Comparison of ENCODE assay signal across 1 cellular context in the genomic region with DNA sequence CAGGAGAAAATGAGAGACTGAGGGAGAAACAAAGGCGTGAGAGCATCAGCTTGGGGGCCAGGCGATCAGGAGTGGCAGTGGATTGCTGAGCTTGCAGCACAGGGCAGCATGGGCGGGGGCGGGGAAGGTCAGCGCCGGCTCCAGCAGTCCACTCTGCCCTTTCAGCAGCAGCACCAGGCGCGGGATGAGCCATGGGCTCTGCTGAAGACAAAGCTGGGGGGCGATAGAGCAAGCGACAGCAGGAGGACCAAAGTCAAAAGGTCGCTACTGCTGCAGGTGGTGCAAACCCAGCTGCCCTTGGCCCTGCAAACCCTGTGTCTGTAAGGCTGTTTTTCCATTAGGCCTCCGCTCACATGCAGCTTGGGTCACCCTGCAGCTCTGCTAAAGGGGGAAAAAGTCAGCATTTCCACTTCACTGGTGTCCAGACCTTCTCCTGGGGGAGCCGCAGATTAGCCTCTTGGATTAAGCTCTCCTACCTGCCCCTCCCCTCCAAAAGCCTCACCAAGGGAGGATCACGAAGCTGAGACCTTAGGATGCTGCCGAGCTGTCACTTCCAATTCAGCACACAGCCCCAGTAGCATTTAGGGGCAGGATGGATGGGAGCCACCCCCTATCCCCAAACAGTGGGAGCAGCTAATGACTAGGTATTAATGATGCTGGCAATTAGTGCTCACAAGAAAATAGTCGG.
TF ChIP-seq lines count a peak whose summit lies in the region.

No MANE protein-coding gene starts in this region.

TF ChIP-seq in HepG2, 621 proteins besides CTCF, POLR2A, EP300 and RAD21 (continued from another document and continues in another):
- TF ChIP-seq USF2 (IDR thresholded peaks at IDR 0.05; ENCODE audit: low read depth, low read length) (no peak), USF2 (CRISPR knock-in tag; IDR thresholded peaks at IDR 0.05; ENCODE audit: borderline replicate concordance) (no peak), HOXA9 (CRISPR knock-in tag; IDR thresholded peaks at IDR 0.05; ENCODE audit: borderline replicate concordance) (no peak), NFIB (CRISPR knock-in tag; IDR thresholded peaks at IDR 0.05; ENCODE audit: borderline replicate concordance) (no peak), ZBTB26 (CRISPR knock-in tag; IDR thresholded peaks at IDR 0.05; ENCODE audit: borderline replicate concordance) (no peak), SAFB2 (CRISPR knock-in tag; IDR thresholded peaks at IDR 0.05; ENCODE audit: borderline replicate concordance, low read depth) (no peak), HNRNPK (IDR thresholded peaks at IDR 0.05; ENCODE audit: low read depth, low read length, poor library complexity, severe bottlenecking) (no peak), BCL6 (CRISPR knock-in tag; IDR thresholded peaks at IDR 0.05) (no peak), ZNF563 (CRISPR knock-in tag; IDR thresholded peaks at IDR 0.05) (no peak), ZNF629 (CRISPR knock-in tag; conservative IDR thresholded peaks at IDR 0.05) (no peak), ZNF354B (CRISPR knock-in tag; IDR thresholded peaks at IDR 0.05) (no peak), XRCC5 (optimal IDR thresholded peaks at IDR 0.05; ENCODE audit: low read length) (no peak), ZNF335 (CRISPR knock-in tag; IDR thresholded peaks at IDR 0.05) (no peak), SP4 (CRISPR knock-in tag; IDR thresholded peaks at IDR 0.05) (no peak), ZBTB49 (CRISPR knock-in tag; IDR thresholded peaks at IDR 0.05; ENCODE audit: borderline replicate concordance) (no peak), ZNF776 (CRISPR knock-in tag; IDR thresholded peaks at IDR 0.05) (no peak), ZNF292 (CRISPR knock-in tag; IDR thresholded peaks at IDR 0.05; ENCODE audit: borderline replicate concordance, low read depth) (peak; percentile 76; the same call in 1 of the 2 replicates), ZNF256 (CRISPR knock-in tag; conservative IDR thresholded peaks at IDR 0.05) (no peak), RFX1 (IDR thresholded peaks at IDR 0.05) (no peak), PLRG1 (conservative IDR thresholded peaks at IDR 0.05) (no peak), ZSCAN22 (CRISPR knock-in tag; IDR thresholded peaks at IDR 0.05) (no peak), SALL2 (CRISPR knock-in tag; IDR thresholded peaks at IDR 0.05) (no peak), HNF4G (IDR thresholded peaks at IDR 0.05; ENCODE audit: borderline replicate concordance, low read depth, low read length) (peak; percentile 29; the same call in 1 of the 2 replicates), HNF4G (CRISPR knock-in tag; IDR thresholded peaks at IDR 0.05; ENCODE audit: borderline replicate concordance, low read depth) (no peak), ESRRA (CRISPR knock-in tag; IDR thresholded peaks at IDR 0.05; ENCODE audit: low read depth) (peak; percentile 22; the same call in 1 of the 2 replicates), ZSCAN29 (CRISPR knock-in tag; conservative IDR thresholded peaks at IDR 0.05) (no peak), ARID4A (CRISPR knock-in tag; IDR thresholded peaks at IDR 0.05; ENCODE audit: borderline replicate concordance) (no peak), ZFX (CRISPR knock-in tag; IDR thresholded peaks at IDR 0.05; ENCODE audit: low read depth) (peak; percentile 23; the same call in 1 of the 2 replicates), HINFP (CRISPR knock-in tag; IDR thresholded peaks at IDR 0.05; ENCODE audit: low read depth) (no peak), LRRFIP1 (CRISPR knock-in tag; conservative IDR thresholded peaks at IDR 0.05) (no peak), TCF7 (IDR thresholded peaks at IDR 0.05; ENCODE audit: low read depth) (no peak)
- TF ChIP-seq, protein P1, sequence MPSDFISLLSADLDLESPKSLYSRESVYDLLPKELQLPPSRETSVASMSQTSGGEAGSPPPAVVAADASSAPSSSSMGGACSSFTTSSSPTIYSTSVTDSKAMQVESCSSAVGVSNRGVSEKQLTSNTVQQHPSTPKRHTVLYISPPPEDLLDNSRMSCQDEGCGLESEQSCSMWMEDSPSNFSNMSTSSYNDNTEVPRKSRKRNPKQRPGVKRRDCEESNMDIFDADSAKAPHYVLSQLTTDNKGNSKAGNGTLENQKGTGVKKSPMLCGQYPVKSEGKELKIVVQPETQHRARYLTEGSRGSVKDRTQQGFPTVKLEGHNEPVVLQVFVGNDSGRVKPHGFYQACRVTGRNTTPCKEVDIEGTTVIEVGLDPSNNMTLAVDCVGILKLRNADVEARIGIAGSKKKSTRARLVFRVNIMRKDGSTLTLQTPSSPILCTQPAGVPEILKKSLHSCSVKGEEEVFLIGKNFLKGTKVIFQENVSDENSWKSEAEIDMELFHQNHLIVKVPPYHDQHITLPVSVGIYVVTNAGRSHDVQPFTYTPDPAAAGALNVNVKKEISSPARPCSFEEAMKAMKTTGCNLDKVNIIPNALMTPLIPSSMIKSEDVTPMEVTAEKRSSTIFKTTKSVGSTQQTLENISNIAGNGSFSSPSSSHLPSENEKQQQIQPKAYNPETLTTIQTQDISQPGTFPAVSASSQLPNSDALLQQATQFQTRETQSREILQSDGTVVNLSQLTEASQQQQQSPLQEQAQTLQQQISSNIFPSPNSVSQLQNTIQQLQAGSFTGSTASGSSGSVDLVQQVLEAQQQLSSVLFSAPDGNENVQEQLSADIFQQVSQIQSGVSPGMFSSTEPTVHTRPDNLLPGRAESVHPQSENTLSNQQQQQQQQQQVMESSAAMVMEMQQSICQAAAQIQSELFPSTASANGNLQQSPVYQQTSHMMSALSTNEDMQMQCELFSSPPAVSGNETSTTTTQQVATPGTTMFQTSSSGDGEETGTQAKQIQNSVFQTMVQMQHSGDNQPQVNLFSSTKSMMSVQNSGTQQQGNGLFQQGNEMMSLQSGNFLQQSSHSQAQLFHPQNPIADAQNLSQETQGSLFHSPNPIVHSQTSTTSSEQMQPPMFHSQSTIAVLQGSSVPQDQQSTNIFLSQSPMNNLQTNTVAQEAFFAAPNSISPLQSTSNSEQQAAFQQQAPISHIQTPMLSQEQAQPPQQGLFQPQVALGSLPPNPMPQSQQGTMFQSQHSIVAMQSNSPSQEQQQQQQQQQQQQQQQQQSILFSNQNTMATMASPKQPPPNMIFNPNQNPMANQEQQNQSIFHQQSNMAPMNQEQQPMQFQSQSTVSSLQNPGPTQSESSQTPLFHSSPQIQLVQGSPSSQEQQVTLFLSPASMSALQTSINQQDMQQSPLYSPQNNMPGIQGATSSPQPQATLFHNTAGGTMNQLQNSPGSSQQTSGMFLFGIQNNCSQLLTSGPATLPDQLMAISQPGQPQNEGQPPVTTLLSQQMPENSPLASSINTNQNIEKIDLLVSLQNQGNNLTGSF (CRISPR knock-in tag; IDR thresholded peaks at IDR 0.05), result no peak
